7 cellular contexts compared by ENCODE assay signal in the genomic region with DNA sequence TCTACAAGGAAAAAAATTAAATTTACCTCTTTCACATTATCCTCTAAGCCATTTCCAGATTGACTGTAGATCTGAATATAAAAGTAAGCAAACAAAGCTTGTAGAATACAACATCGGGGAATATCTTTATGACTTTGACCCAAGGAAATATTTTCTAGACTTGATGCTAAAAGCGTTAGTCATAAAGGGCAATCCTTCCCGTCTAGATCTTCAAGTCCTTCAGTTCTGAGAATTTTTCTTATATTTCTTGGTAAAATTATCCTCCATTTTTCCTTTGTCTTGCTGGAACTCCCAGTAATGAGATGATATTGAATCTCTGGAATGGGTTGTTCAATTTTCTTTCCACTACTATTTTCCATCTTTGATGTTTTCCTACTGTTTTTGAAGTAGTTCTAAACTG.
"Had no signal": no experiment of that assay in that cellular context is flagged by ENCODE, and none has a peak within 500 bp of the region (broad histone marks: within the 10 kb centered on the region; RNA-seq: fewer than 3 reads in every experiment).

No MANE protein-coding gene starts in this region.

- DNase-seq: H9, HCEC 1CT, HFFc6, KG1 had no signal

- H3K27ac ChIP-seq: HL-60 had no signal

- H3K4me3 ChIP-seq: GM23338 had no signal

- ATAC-seq: GM23338, HepG2 had no signal

- H3K9me3 Mint-ChIP-seq: H9, HFFc6 had no signal

- H3K27ac Mint-ChIP-seq: GM23338, H9, HFFc6 had no signal
